ENCODE assay signal across 8 cellular contexts in the genomic region with DNA sequence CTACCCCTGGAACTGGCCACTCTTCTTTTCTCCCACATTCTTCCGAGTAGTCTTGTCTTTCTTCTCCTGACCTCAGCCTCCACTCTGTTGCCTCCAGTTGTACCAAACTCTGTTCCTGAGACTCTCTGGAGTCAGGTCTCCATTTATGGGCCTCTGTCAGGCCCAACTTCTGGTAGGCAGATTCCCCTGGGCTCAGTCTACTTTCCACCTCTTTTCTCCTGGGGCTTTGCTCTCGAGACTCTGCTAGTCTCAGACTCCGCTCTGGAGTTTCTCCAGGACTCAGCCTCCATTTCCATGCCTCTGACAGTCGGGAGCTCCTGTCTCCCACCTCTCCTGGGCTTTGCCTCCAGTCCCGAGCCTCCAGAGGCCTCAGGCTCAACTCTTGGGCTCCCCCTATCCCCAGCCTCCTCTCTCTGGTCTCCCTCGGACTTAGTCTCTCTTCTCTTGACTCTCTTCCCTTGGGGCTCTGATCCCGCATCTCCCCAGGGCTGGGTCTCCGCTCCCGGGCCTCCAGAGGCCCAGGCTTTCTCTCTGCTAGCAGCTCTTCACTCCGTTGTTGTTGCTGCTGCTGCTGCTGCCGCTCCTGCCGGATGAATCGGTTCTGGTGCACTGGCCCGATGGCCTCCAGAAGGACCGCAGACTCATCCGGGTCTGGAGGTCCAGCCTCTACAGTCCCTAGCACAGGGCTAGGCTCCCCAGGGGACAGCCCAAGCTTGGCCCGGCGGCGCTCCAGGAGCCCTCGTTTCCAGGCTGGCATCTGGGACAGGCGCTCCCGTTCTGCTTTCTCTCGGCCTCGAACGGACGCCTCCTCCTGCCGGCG. TPM values are rescaled to one million over a fixed set of nuclear protein-coding genes. Genes with fewer than 3 reads are reported as not detected.
DNase-seq lines count a peak whose midpoint lies in the region; ATAC-seq and TF ChIP-seq lines count a peak whose summit lies in the region.

No MANE protein-coding gene starts in this region.

- BruUV-seq in A673 (replicated peaks; lab: Mats Ljungman, UMichigan): no TSS peak

- H3K36me3 ChIP-seq in A673 (ENCODE audit: insufficient read depth, low read length, poor library complexity, severe bottlenecking) (no peaks in the 10 kb centered on the region), HEK293 (ENCODE audit: control insufficient read depth in 2 of 2, insufficient read depth in 1 of 2, low read length in 2 of 2) (peaks cover 0 to 8% of the 10 kb centered on the region in 2 experiments; a peak in 2 of 3 replicates)

- TF ChIP-seq CTCF in A673 (conservative IDR thresholded peaks at IDR 0.05; ENCODE audit: low read depth, low read length): peak; percentile 29
- 0 out of 2 replicates have a peak, but pooled peaks have one; percentile 35 for TF ChIP-seq CTCF in HEK293 (tag by site-specific recombination; IDR thresholded peaks at IDR 0.05)

- no peaks in the 10 kb centered on the region for H3K9me3 Mint-ChIP-seq in activated CD4-positive, alpha-beta memory T cell treated with anti-CD3 and anti-CD28 coated beads, Interleukin-2, amount 10 ng/mL, durations not matched to agents 7 days and 5 days

- ATAC-seq in left cardiac atrium (no peak), HG02610 (IDR thresholded peaks at IDR 0.05; ENCODE audit: unreplicated experiment) (no peak), HG02840 (IDR thresholded peaks at IDR 0.05; ENCODE audit: low FRiP score, unreplicated experiment) (no peak)

- peak overlapping the region; percentile 93 for H3K4me3 Mint-ChIP-seq in activated CD4-positive, alpha-beta memory T cell treated with anti-CD3 and anti-CD28 coated beads, Interleukin-2, amount 10 ng/mL, durations not matched to agents 7 days and 5 days

- DNase-seq in A673 (ENCODE audit: low spot score) (no peak), left cardiac atrium (peak; percentile 45), foreskin melanocyte (no peak)
- peak; percentile 50 for DNase-seq in activated CD4-positive, alpha-beta memory T cell treated with anti-CD3 and anti-CD28 coated beads, Interleukin-2, amount 10 ng/mL, durations not matched to agents 7 days and 5 days

- peaks cover 33% of the 10 kb centered on the region for H3K4me1 Mint-ChIP-seq in activated CD4-positive, alpha-beta memory T cell treated with anti-CD3 and anti-CD28 coated beads, Interleukin-2, amount 10 ng/mL, durations not matched to agents 7 days and 5 days

- POLR2A ChIA-PET in A673 (lab: Charles Lee; ENCODE audit: low non-redundant PET) (no interaction called here), HEK293 (lab: Yijun Ruan, JAX) (interaction anchor here (1.0 to 7.6 kb wide), 4 partner anchors 32 to 59 kb away, joined by 4 to 120 read pairs (median 19); partner anchors contain the start of genes IER3, MDC1 and TUBB)
- POLR2A ChIA-PET in activated CD4-positive, alpha-beta memory T cell treated with anti-CD3 and anti-CD28 coated beads, Interleukin-2, amount 10 ng/mL, durations not matched to agents 7 days and 5 days (lab: Charles Lee): interaction anchor here (0.9 to 8.5 kb wide), 9 partner anchors 12 to 176 kb away, joined by 3 to 561 read pairs (median 3); partner anchors contain the start of genes DHX16, MDC1, MRPS18B and TUBB

- H3K27me3 Mint-ChIP-seq in activated CD4-positive, alpha-beta memory T cell treated with anti-CD3 and anti-CD28 coated beads, Interleukin-2, amount 10 ng/mL, durations not matched to agents 7 days and 5 days: no peaks in the 10 kb centered on the region

- CTCF ChIA-PET in A673 (lab: Charles Lee) (no interaction called here), HEK293 (lab: Yijun Ruan, JAX) (interaction anchor here (1.1 to 19.6 kb wide), 2 partner anchors 13 to 41 kb away, joined by 4 to 692 read pairs; partner anchors contain the start of genes DHX16, MDC1 and TUBB)
- CTCF ChIA-PET in activated CD4-positive, alpha-beta memory T cell treated with anti-CD3 and anti-CD28 coated beads, Interleukin-2, amount 10 ng/mL, durations not matched to agents 7 days and 5 days (lab: Charles Lee): interaction anchor here (0.9 to 15.7 kb wide), 2 partner anchors 26 to 43 kb away, joined by 3 to 626 read pairs; partner anchors contain the start of genes MDC1 and TUBB

- no peaks in the 10 kb centered on the region for H3K27me3 ChIP-seq in A673 (replicated peaks; ENCODE audit: insufficient read depth, low read depth, low read length, poor library complexity)

- peak overlapping the region; percentile 94 for H3K27ac Mint-ChIP-seq in activated CD4-positive, alpha-beta memory T cell treated with anti-CD3 and anti-CD28 coated beads, Interleukin-2, amount 10 ng/mL, durations not matched to agents 7 days and 5 days

- intact Hi-C loops in A673 (cut with micrococcal nuclease; ENCODE audit: unreplicated experiment) (no loop called here), left cardiac atrium (cut with DNase I) (no loop called here)

- H3K4me1 ChIP-seq in A673 (ENCODE audit: insufficient read depth, low read length, poor library complexity, severe bottlenecking): peaks cover 57% of the 10 kb centered on the region
- H3K4me1 ChIP-seq in HEK293 (ENCODE audit: control insufficient read depth, insufficient read depth, low read length): peaks cover 28% of the 10 kb centered on the region

- peak overlapping the region; percentile 88 for H3K4me3 ChIP-seq in A673 (ENCODE audit: low read depth, low read length, poor library complexity, severe bottlenecking)
- H3K4me3 ChIP-seq in HEK293 (ENCODE audit: low read depth, low read length): no peak overlapping the region
- peak overlapping the region; percentile 51 to 86 (median 74) for H3K4me3 ChIP-seq in skin epidermis

- H3K27ac ChIP-seq in A673 (ENCODE audit: low read depth, low read length, poor library complexity, severe bottlenecking) (peak overlapping the region; percentile 80), HEK293 (ENCODE audit: extremely low read depth, low read depth, low read length) (peak overlapping the region; percentile 3; the same call in 1 of the 2 replicates), skin epidermis (peak overlapping the region; percentile 81 to 100 (median 98))

- H3K9me3 ChIP-seq in A673 (ENCODE audit: low read depth, low read length, poor library complexity, severe bottlenecking) (no peaks in the 10 kb centered on the region), HEK293 (ENCODE audit: control insufficient read depth, insufficient read depth, low read depth, low read length) (no peaks in the 10 kb centered on the region)

- peaks cover 75% of the 10 kb centered on the region for H3K36me3 Mint-ChIP-seq in activated CD4-positive, alpha-beta memory T cell treated with anti-CD3 and anti-CD28 coated beads, Interleukin-2, amount 10 ng/mL, durations not matched to agents 7 days and 5 days (ENCODE audit: low read depth)

TF ChIP-seq in HEK293, 187 proteins besides CTCF, POLR2A, EP300 and RAD21 (continues in another document):
- TF ChIP-seq PRDM6 (tag by site-specific recombination; IDR thresholded peaks at IDR 0.05) (no peak), ZNF621 (tag by site-specific recombination; IDR thresholded peaks at IDR 0.05) (no peak), IKZF3 (tag by site-specific recombination; IDR thresholded peaks at IDR 0.05) (0 out of 2 replicates have a peak, but pooled peaks have one; percentile 7)
- TF ChIP-seq, protein P1, sequence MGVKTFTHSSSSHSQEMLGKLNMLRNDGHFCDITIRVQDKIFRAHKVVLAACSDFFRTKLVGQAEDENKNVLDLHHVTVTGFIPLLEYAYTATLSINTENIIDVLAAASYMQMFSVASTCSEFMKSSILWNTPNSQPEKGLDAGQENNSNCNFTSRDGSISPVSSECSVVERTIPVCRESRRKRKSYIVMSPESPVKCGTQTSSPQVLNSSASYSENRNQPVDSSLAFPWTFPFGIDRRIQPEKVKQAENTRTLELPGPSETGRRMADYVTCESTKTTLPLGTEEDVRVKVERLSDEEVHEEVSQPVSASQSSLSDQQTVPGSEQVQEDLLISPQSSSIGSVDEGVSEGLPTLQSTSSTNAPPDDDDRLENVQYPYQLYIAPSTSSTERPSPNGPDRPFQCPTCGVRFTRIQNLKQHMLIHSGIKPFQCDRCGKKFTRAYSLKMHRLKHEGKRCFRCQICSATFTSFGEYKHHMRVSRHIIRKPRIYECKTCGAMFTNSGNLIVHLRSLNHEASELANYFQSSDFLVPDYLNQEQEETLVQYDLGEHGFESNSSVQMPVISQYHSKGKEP (tag by site-specific recombination; IDR thresholded peaks at IDR 0.05): no peak

RNA-seq across cellular contexts. Expression of gene PPP1R18, which starts 1.1 kb away (rescaled TPM):
- total RNA-seq in A673 (2021) (49.3 and 50.3 TPM in 2 replicates), left cardiac atrium (10 to 100 TPM; 28.0 to 36.8 TPM)
- 100 to 1,000 TPM; 269 to 283 TPM for total RNA-seq in activated CD4-positive, alpha-beta memory T cell treated with anti-CD3 and anti-CD28 coated beads, Interleukin-2, amount 10 ng/mL, durations not matched to agents 7 days and 5 days

RNA-seq across cellular contexts. Expression of gene NRM, which starts 5.4 kb away (rescaled TPM):
- total RNA-seq in A673 (2021) (49.8 and 54.4 TPM in 2 replicates), left cardiac atrium (1 to 10 TPM; 5.3 to 6.3 TPM)
- total RNA-seq in activated CD4-positive, alpha-beta memory T cell treated with anti-CD3 and anti-CD28 coated beads, Interleukin-2, amount 10 ng/mL, durations not matched to agents 7 days and 5 days: 10 to 100 TPM; 40.5 to 41.1 TPM

RNA-seq across cellular contexts. Expression of gene DHX16, which starts 12.6 kb away (rescaled TPM):
- total RNA-seq in A673 (2021): 44.7 and 46.4 TPM in 2 replicates
- total RNA-seq in activated CD4-positive, alpha-beta memory T cell treated with anti-CD3 and anti-CD28 coated beads, Interleukin-2, amount 10 ng/mL, durations not matched to agents 7 days and 5 days: 10 to 100 TPM; 35.6 to 37.6 TPM
- 10 to 100 TPM; 17.6 to 18.6 TPM for total RNA-seq in left cardiac atrium

RNA-seq across cellular contexts. Expression of gene MDC1, which starts 31.7 kb away (rescaled TPM):
- 52.9 and 53.4 TPM in 2 replicates for total RNA-seq in A673 (2021)
- 10 to 100 TPM; 49.7 to 54.6 TPM for total RNA-seq in activated CD4-positive, alpha-beta memory T cell treated with anti-CD3 and anti-CD28 coated beads, Interleukin-2, amount 10 ng/mL, durations not matched to agents 7 days and 5 days
- 10 to 100 TPM; 19.1 to 25.6 TPM for total RNA-seq in left cardiac atrium

RNA-seq across cellular contexts. Expression of gene TUBB, which starts 34.8 kb away (rescaled TPM):
- 1,864 and 1,936 TPM in 2 replicates for total RNA-seq in A673 (2021)
- 1,000 to 10,000 TPM; 1,162 to 1,172 TPM for total RNA-seq in activated CD4-positive, alpha-beta memory T cell treated with anti-CD3 and anti-CD28 coated beads, Interleukin-2, amount 10 ng/mL, durations not matched to agents 7 days and 5 days
- total RNA-seq in left cardiac atrium: 100 to 1,000 TPM; 276 to 303 TPM

Comparison
In these comparisons a context has a peak if more than half of its experiments do, and no peak if none do; other contexts are left out.
1. DNase-seq: peak in activated CD4-positive, alpha-beta memory T cell treated with anti-CD3 and anti-CD28 coated beads, Interleukin-2, amount 10 ng/mL, durations not matched to agents 7 days and 5 days (single experiment) and left cardiac atrium (single experiment); none in A673 (single experiment) and foreskin melanocyte (single experiment).
2. H3K27ac ChIP-seq: peak in every context shown above with its lines; median percentile 98 in skin epidermis; 80 in A673; 3 in HEK293.